9 cellular contexts compared by ENCODE assay signal in genomic region chr1:150566589-150567340, GRCh38. TPM values are rescaled to one million over a fixed set of nuclear protein-coding genes. Genes with fewer than 3 reads are reported as not detected.
DNase-seq lines count a peak whose midpoint lies in the region; ATAC-seq and TF ChIP-seq lines count a peak whose summit lies in the region.
"Had no signal": no experiment of that assay in that cellular context is flagged by ENCODE, and none has a peak within 500 bp of the region (broad histone marks: within the 10 kb centered on the region; RNA-seq: fewer than 3 reads in every experiment).

No MANE protein-coding gene starts in this region.

- H3K4me3 ChIP-seq in upper lobe of right lung = peak overlapping the region; percentile 50

- H3K27me3 ChIP-seq in upper lobe of right lung = no peaks in the 10 kb centered on the region

- CTCF ChIA-PET in MCF 10A (lab: Yijun Ruan, JAX) (interaction anchor here (0.6 to 9.8 kb wide), 6 partner anchors 8 to 295 kb away, joined by 3 to 203 read pairs (median 4); no protein-coding TSS in a partner anchor), HEK293T (lab: Yijun Ruan, JAX) (no interaction called here)

- intact Hi-C loops in MCF 10A (cut with micrococcal nuclease) = no loop called here
- intact Hi-C loops in upper lobe of right lung (cut with DNase I) = no loop called here

- peaks cover 95% of the 10 kb centered on the region for H3K4me1 ChIP-seq in upper lobe of right lung

- H3K27ac Mint-ChIP-seq in activated naive CD4-positive, alpha-beta T cell treated with anti-CD3 and anti-CD28 coated beads, Interleukin-2, amount 50 U/mL, for 24 hours = peak overlapping the region; percentile 98
- H3K27ac Mint-ChIP-seq in MCF 10A (ENCODE audit: low read depth, unreplicated experiment) (peak overlapping the region; percentile 99), mesothelial cell of epicardium (peak overlapping the region; percentile 100)

- no peak for TF ChIP-seq CTCF in MCF 10A (IDR thresholded peaks at IDR 0.05; ENCODE audit: unreplicated experiment)
- no peak for TF ChIP-seq CTCF in mesothelial cell of epicardium (IDR thresholded peaks at IDR 0.05; ENCODE audit: unreplicated experiment)
- TF ChIP-seq CTCF in upper lobe of right lung (IDR thresholded peaks at IDR 0.05) = no peak

- peaks cover 13% of the 10 kb centered on the region for H3K36me3 Mint-ChIP-seq in activated naive CD4-positive, alpha-beta T cell treated with anti-CD3 and anti-CD28 coated beads, Interleukin-2, amount 50 U/mL, for 24 hours
- H3K36me3 Mint-ChIP-seq in MCF 10A (ENCODE audit: insufficient read depth, unreplicated experiment) (peaks cover 56% of the 10 kb centered on the region), mesothelial cell of epicardium (peaks cover 4% of the 10 kb centered on the region)

- DNase-seq in activated naive CD4-positive, alpha-beta T cell (lab: John Stamatoyannopoulos, UW) = no peak
- DNase-seq in MCF 10A (ENCODE audit: unreplicated experiment) (peak; percentile 17), mesothelial cell of epicardium (ENCODE audit: low spot score in 2 of 2, unreplicated experiment in 2 of 2) (no peak), upper lobe of right lung (peak; percentile 40), HEK293T (ENCODE audit: extremely low spot score) (no peak)

- H3K27ac ChIP-seq in upper lobe of right lung = peak overlapping the region; percentile 100

- peaks cover 86% of the 10 kb centered on the region for H3K4me1 Mint-ChIP-seq in activated naive CD4-positive, alpha-beta T cell treated with anti-CD3 and anti-CD28 coated beads, Interleukin-2, amount 50 U/mL, for 24 hours
- H3K4me1 Mint-ChIP-seq in MCF 10A (ENCODE audit: insufficient read depth, unreplicated experiment) (peaks cover 70% of the 10 kb centered on the region), mesothelial cell of epicardium (peaks cover 68% of the 10 kb centered on the region)

- H3K9me3 ChIP-seq in upper lobe of right lung = no peaks in the 10 kb centered on the region

- POLR2A ChIA-PET in MCF 10A (lab: Yijun Ruan, JAX) = interaction anchor here (0.6 to 27.7 kb wide), 19 partner anchors 4 to 805 kb away, joined by 3 to 1801 read pairs (median 5); partner anchors contain the start of genes ADAMTSL4, ENSA, GOLPH3L and MCL1
- POLR2A ChIA-PET in HEK293T (lab: Yijun Ruan, JAX) = interaction anchor here (0.8 to 11.7 kb wide), 3 partner anchors 11 to 64 kb away, joined by 3 to 260 read pairs (median 10); partner anchors contain the start of genes ENSA and MCL1

- no peaks in the 10 kb centered on the region for H3K9me3 Mint-ChIP-seq in activated naive CD4-positive, alpha-beta T cell treated with anti-CD3 and anti-CD28 coated beads, Interleukin-2, amount 50 U/mL, for 24 hours
- H3K9me3 Mint-ChIP-seq in MCF 10A (ENCODE audit: unreplicated experiment) (no peaks in the 10 kb centered on the region), mesothelial cell of epicardium (no peaks in the 10 kb centered on the region)

- H3K27me3 Mint-ChIP-seq in activated naive CD4-positive, alpha-beta T cell treated with anti-CD3 and anti-CD28 coated beads, Interleukin-2, amount 50 U/mL, for 24 hours = no peaks in the 10 kb centered on the region
- H3K27me3 Mint-ChIP-seq in MCF 10A (ENCODE audit: insufficient read depth, unreplicated experiment) = no peaks in the 10 kb centered on the region
- no peaks in the 10 kb centered on the region for H3K27me3 Mint-ChIP-seq in mesothelial cell of epicardium (ENCODE audit: low read depth)

- peak overlapping the region; percentile 86 for H3K4me3 Mint-ChIP-seq in activated naive CD4-positive, alpha-beta T cell treated with anti-CD3 and anti-CD28 coated beads, Interleukin-2, amount 50 U/mL, for 24 hours
- H3K4me3 Mint-ChIP-seq in MCF 10A (ENCODE audit: unreplicated experiment) (peak overlapping the region; percentile 52), mesothelial cell of epicardium (peak overlapping the region; percentile 52)

- no TSS peak for BruUV-seq in MCF 10A (replicated peaks; lab: Mats Ljungman, UMichigan)

- H3K36me3 ChIP-seq in upper lobe of right lung = peaks cover 20% of the 10 kb centered on the region

- no peak for ATAC-seq in upper lobe of right lung
- ATAC-seq in GM21390 (IDR thresholded peaks at IDR 0.05; ENCODE audit: unreplicated experiment) = no peak
- ATAC-seq in GM18502 (IDR thresholded peaks at IDR 0.05; ENCODE audit: poor library complexity, unreplicated experiment) = no peak

TF ChIP-seq in HEK293T, 16 proteins besides CTCF, POLR2A, EP300 and RAD21:
- no peak for TF ChIP-seq ZNF384 (IDR thresholded peaks at IDR 0.05)
- no peak for TF ChIP-seq CTBP1 (IDR thresholded peaks at IDR 0.05; ENCODE audit: borderline replicate concordance)
- TF ChIP-seq SUZ12 (IDR thresholded peaks at IDR 0.05) = no peak
- TF ChIP-seq ARNT (IDR thresholded peaks at IDR 0.05) = no peak
- TF ChIP-seq TARDBP (IDR thresholded peaks at IDR 0.05) = no peak
- TF ChIP-seq NFRKB (IDR thresholded peaks at IDR 0.05) = no peak
- TF ChIP-seq FOXA1 (IDR thresholded peaks at IDR 0.05) = no peak
- TF ChIP-seq L3MBTL2 (conservative IDR thresholded peaks at IDR 0.05) = no peak
- TF ChIP-seq HDGF (IDR thresholded peaks at IDR 0.05; ENCODE audit: borderline replicate concordance) = no peak
- TF ChIP-seq BHLHE40 (IDR thresholded peaks at IDR 0.05; ENCODE audit: borderline replicate concordance) = no peak
- TF ChIP-seq ELF4 (IDR thresholded peaks at IDR 0.05) = no peak
- TF ChIP-seq LEF1 (IDR thresholded peaks at IDR 0.05; ENCODE audit: borderline replicate concordance) = no peak

RNA-seq across cellular contexts. Expression of gene MCL1, which starts 12.6 kb away (rescaled TPM):
- 497 and 624 TPM in 2 replicates for total RNA-seq in MCF 10A (2022)
- total RNA-seq in mesothelial cell of epicardium = 257 to 268 TPM (median 262 TPM) in 3 replicates
- 325 TPM for total RNA-seq in upper lobe of right lung

RNA-seq across cellular contexts. Expression of gene ADAMTSL4, which starts 17.6 kb away (rescaled TPM):
- total RNA-seq in MCF 10A (2022) = 9.6 and 13.3 TPM in 2 replicates
- 16.1 to 18.0 TPM (median 16.6 TPM) in 3 replicates for total RNA-seq in mesothelial cell of epicardium
- total RNA-seq in upper lobe of right lung = 99.2 TPM

RNA-seq across cellular contexts. Expression of gene FALEC, which starts 51.2 kb away (rescaled TPM):
- not detected in 2 replicates for total RNA-seq in MCF 10A (2022)
- total RNA-seq in mesothelial cell of epicardium = 1.2 to 1.9 TPM (median 1.7 TPM) in 3 replicates
- total RNA-seq in upper lobe of right lung = 1.0 TPM
- total RNA-seq: RPMI7951 had no signal

RNA-seq across cellular contexts. Expression of gene ECM1, which starts 58.9 kb away (rescaled TPM):
- total RNA-seq in MCF 10A (2022) (1.7 and 3.2 TPM in 2 replicates), mesothelial cell of epicardium (4.9 to 5.0 TPM (median 4.9 TPM) in 3 replicates), upper lobe of right lung (15.5 TPM)

Comparison
In these comparisons a context has a peak if more than half of its experiments do, and no peak if none do; other contexts are left out.
1. DNase-seq: peak in MCF 10A (single experiment) and upper lobe of right lung (single experiment); none in activated naive CD4-positive, alpha-beta T cell (0 of 4), mesothelial cell of epicardium (0 of 2) and HEK293T (single experiment).
2. Peak in every context shown above with its lines, with median percentiles within 50 percentile points of each other: H3K27ac Mint-ChIP-seq and H3K4me3 Mint-ChIP-seq.